ENCODE assay signal across 12 cellular contexts in genomic region chr1:67355745-67356424, GRCh38. TPM values are rescaled to one million over a fixed set of nuclear protein-coding genes. Genes with fewer than 3 reads are reported as not detected.
A peak's percentile ranks its signal among the peaks of the same experiment; 100 is the strongest.
DNase-seq lines count a peak whose midpoint lies in the region; ATAC-seq, FAIRE-seq and TF ChIP-seq lines count a peak whose summit lies in the region.
"Had no signal": no experiment of that assay in that cellular context is flagged by ENCODE, and none has a peak within 500 bp of the region (broad histone marks: within the 10 kb centered on the region; RNA-seq: fewer than 3 reads in every experiment).

No MANE protein-coding gene starts in this region.

- TF ChIP-seq RAD21 in K562 (CRISPR knock-in tag; conservative IDR thresholded peaks at IDR 0.05 in 1 of 2, IDR thresholded peaks at IDR 0.05 in 1 of 2), result no peak

- WGBS in K562 (ENCODE audit: insufficient coverage, low coverage, missing lambda C conversion rate), result 20% methylated on average over 3 of the region's 3 CpGs

- H3K9me1 ChIP-seq in K562 (ENCODE audit: control insufficient read depth, insufficient read depth, low read length), result no peaks in the 10 kb centered on the region

- peak overlapping the region; percentile 50 for H3K4me2 ChIP-seq in K562 (ENCODE audit: insufficient read depth, low read length)

- TF ChIP-seq CTCF in K562 (IDR thresholded peaks at IDR 0.05 in 2 of 3, conservative IDR thresholded peaks at IDR 0.05 in 1 of 3; ENCODE audit: insufficient read depth in 2 of 3, low read depth in 1 of 3, low read length in 3 of 3) (no peak), Calu3 (IDR thresholded peaks at IDR 0.05; ENCODE audit: unreplicated experiment) (no peak)

- no peak overlapping the region for H3K4me3 Mint-ChIP-seq in Calu3 (ENCODE audit: low read depth, unreplicated experiment)

- H2AFZ ChIP-seq in K562 (ENCODE audit: low read depth, low read length), result no peak overlapping the region

- no peak for TF ChIP-seq POLR2A in K562 (conservative IDR thresholded peaks at IDR 0.05)

- peak; percentile 45 for DNase-seq in CMK (ENCODE audit: low read depth)
- peak; percentile 33 for DNase-seq in MG63
- peak; percentile 73 to 85 (median 78) for DNase-seq in K562 (ENCODE audit: extremely low read depth in 1 of 4, low spot score in 3 of 4)
- peak; percentile 60 for DNase-seq in kidney tubule cell (ENCODE audit: low spot score)
- no peak for DNase-seq in Calu3
- DNase-seq in NCI-H345 treated with DMSO at 0.1 percent for 48 hours (lab: John Stamatoyannopoulos, UW; ENCODE audit: unreplicated experiment), result no peak
- DNase-seq: activated gamma-delta T cell; DMS153; SHP77 treated with DMSO at 0.1 percent for 48 hours; stimulated activated CD4-positive, alpha-beta T cell treated with anti-CD3 and anti-CD28 coated beads, Interleukin-15, amount 100 ng/mL, for 24 hours had no signal

- POLR2A ChIA-PET in K562 (lab: Yijun Ruan, JAX), result interaction anchor here (0.8 to 1.7 kb wide), 8 partner anchors 10 to 145 kb away, joined by 3 to 6 read pairs (median 4); partner anchors contain the start of gene SERBP1

- TF ChIP-seq EP300 in K562 (IDR thresholded peaks at IDR 0.05; ENCODE audit: low read length), result peak; percentile 83

- H3K4me1 ChIP-seq in K562 (replicated peaks in 1 of 2; ENCODE audit: control insufficient read depth in 2 of 2, insufficient read depth in 2 of 2, low read length in 2 of 2), result peaks cover 9 to 16% of the 10 kb centered on the region in 2 experiments; a peak in 4 of 5 replicates

- H3K9me3 Mint-ChIP-seq in Calu3 (ENCODE audit: low read depth, unreplicated experiment), result no peaks in the 10 kb centered on the region

- CTCF ChIA-PET in K562 (lab: Yijun Ruan, JAX; ENCODE audit: low intra/inter-chr PET ratio), result no interaction called here
- CTCF ChIA-PET in Calu3 (lab: Charles Lee), result no interaction called here

- H3K27ac Mint-ChIP-seq in Calu3 (ENCODE audit: unreplicated experiment), result no peak overlapping the region

- no peaks in the 10 kb centered on the region for H4K20me1 ChIP-seq in K562 (replicated peaks; ENCODE audit: control insufficient read depth, insufficient read depth, low read length)

- ATAC-seq in K562, result peak; percentile 98
- ATAC-seq in HG02623 (IDR thresholded peaks at IDR 0.05; ENCODE audit: unreplicated experiment), result no peak
- ATAC-seq in HG03280 (IDR thresholded peaks at IDR 0.05; ENCODE audit: unreplicated experiment), result no peak

- H3K9ac ChIP-seq in K562 (ENCODE audit: insufficient read depth in 1 of 2, low read depth in 2 of 2, low read length in 2 of 2), result no peak overlapping the region

- H3K4me1 Mint-ChIP-seq in Calu3 (ENCODE audit: low read depth, unreplicated experiment), result no peaks in the 10 kb centered on the region

- H3K36me3 ChIP-seq in MG63 (no peaks in the 10 kb centered on the region), K562 (ENCODE audit: control insufficient read depth, insufficient read depth, low read length) (no peaks in the 10 kb centered on the region)

- peak; percentile 94 for FAIRE-seq in K562 (lab: Jason Lieb, UNC)

- intact Hi-C loops in K562 (cut with micrococcal nuclease) (no loop called here), Calu3 (cut with micrococcal nuclease; ENCODE audit: unreplicated experiment) (no loop called here)

- H3K4me3 ChIP-seq in MG63, result no peak overlapping the region
- H3K4me3 ChIP-seq in K562, result no peak overlapping the region

- H3K27me3 Mint-ChIP-seq in Calu3 (ENCODE audit: unreplicated experiment), result no peaks in the 10 kb centered on the region

- BruUV-seq in K562 (replicated peaks; lab: Mats Ljungman, UMichigan) (no TSS peak), Calu3 (replicated peaks; lab: Mats Ljungman, UMichigan) (no TSS peak)

- H3K36me3 Mint-ChIP-seq in Calu3 (ENCODE audit: insufficient read depth, unreplicated experiment), result no peaks in the 10 kb centered on the region

- no peaks in the 10 kb centered on the region for H3K79me2 ChIP-seq in K562 (ENCODE audit: control insufficient read depth, insufficient read depth, low read length)

- in situ Hi-C loops in K562 (cut with MboI), result no loop called here

- no peak overlapping the region; the same call in 2 of the 3 replicates for H3K27ac ChIP-seq in K562 (ENCODE audit: extremely low read depth, low read depth, low read length)

- no peaks in the 10 kb centered on the region for H3K27me3 ChIP-seq in MG63
- H3K27me3 ChIP-seq in K562 (ENCODE audit: control insufficient read depth in 2 of 2, insufficient read depth in 2 of 2, low read length in 2 of 2), result no peaks in the 10 kb centered on the region

- H3K9me3 ChIP-seq in MG63 (no peaks in the 10 kb centered on the region), K562 (replicated peaks; ENCODE audit: control insufficient read depth, insufficient read depth, low read depth, low read length) (no peaks in the 10 kb centered on the region)

TF ChIP-seq in K562, 482 proteins besides CTCF, POLR2A, EP300 and RAD21 (continues in another document):
- TF ChIP-seq ZNF668 (CRISPR knock-in tag; IDR thresholded peaks at IDR 0.05) (no peak), REST (CRISPR knock-in tag; IDR thresholded peaks at IDR 0.05; ENCODE audit: low read depth) (no peak), HMG20B (CRISPR knock-in tag; IDR thresholded peaks at IDR 0.05) (no peak), GABPA (tag; conservative IDR thresholded peaks at IDR 0.05; ENCODE audit: low read depth) (no peak), NKRF (IDR thresholded peaks at IDR 0.05; ENCODE audit: borderline replicate concordance) (no peak), SUPT5H (IDR thresholded peaks at IDR 0.05) (no peak), POLR2AphosphoS5 (IDR thresholded peaks at IDR 0.05; ENCODE audit: control insufficient read depth, insufficient read depth, low read depth, low read length) (peak; percentile 83), SOX6 (IDR thresholded peaks at IDR 0.05) (peak; percentile 74), TEAD1 (CRISPR knock-in tag; IDR thresholded peaks at IDR 0.05) (0 out of 4 replicates have a peak, but pooled peaks of 1 of the 2 experiments have one; percentile 45), RBFOX2 (IDR thresholded peaks at IDR 0.05; ENCODE audit: low read depth, low read length) (no peak)

RNA-seq across cellular contexts. Expression of gene IL12RB2, which starts 48.2 kb away (rescaled TPM):
- not detected in 2 replicates for total RNA-seq in MG63 (2014; rRNA removed; shearing (Covaris generic); ENCODE audit: low replicate concordance)
- 1.5 and 5.3 TPM in 2 replicates for total RNA-seq in K562 (2011; cell fraction: chromatin; rRNA removed; ENCODE audit: low replicate concordance)
- 0.50 and 1.2 TPM in 2 replicates for total RNA-seq in K562 (2011; cell fraction: nucleolus; rRNA removed)
- total RNA-seq in K562 (2011; cell fraction: nucleoplasm; rRNA removed), result 0.95 and 2.4 TPM in 2 replicates
- total RNA-seq in K562 (2014; rRNA removed) (0.73 and 1.5 TPM in 2 replicates), K562 (2014; rRNA removed; fragmentation: Illumina TruSeq; extraction: Trizol) (2.9 and 3.3 TPM in 2 replicates), K562 (2015; rRNA removed; fragmentation: Illumina TruSeq; extraction: Trizol) (3.3 and 3.8 TPM in 2 replicates), K562 (2021) (1.9 and 2.5 TPM in 2 replicates), Calu3 (2022) (not detected in 2 replicates)
- polyA plus RNA-seq in K562 (2011; rRNA removed) (0.39 and 5.4 TPM in 2 replicates), K562 (2014; fragmentation: Illumina TruSeq; extraction: Trizol) (2.3 and 2.6 TPM in 2 replicates), K562 (2014; fragmentation: Nextera tagmentation; extraction: Ambion mirVana) (1 to 10 TPM in 1 of 2 experiments, under 1 TPM in 1; 0.45 to 1.1 TPM), K562 (2014; rRNA removed) (2.3 and 2.8 TPM in 2 replicates)
- polyA plus RNA-seq in K562 (2011; cell fraction: cytosol; rRNA removed), result 0.10 and 2.6 TPM in 2 replicates
- 0.41 and 6.1 TPM in 2 replicates for polyA plus RNA-seq in K562 (2011; cell fraction: nucleus; rRNA removed)
- polyA plus RNA-seq in K562 (2012), result 1.2 and 2.6 TPM in 2 replicates
- polyA minus RNA-seq in K562 (2011; rRNA and poly(A)+ RNA removed), result 0.46 and 10.9 TPM in 2 replicates
- polyA minus RNA-seq in K562 (2011; cell fraction: cytosol; rRNA and poly(A)+ RNA removed), result 2.9 TPM in 1 of 2 replicates, not detected in the other
- 0.27 and 7.2 TPM in 2 replicates for polyA minus RNA-seq in K562 (2011; cell fraction: nucleus; rRNA and poly(A)+ RNA removed)

Comparison
In these comparisons a context has a peak if more than half of its experiments do, and no peak if none do; other contexts are left out.
1. DNase-seq: peak in CMK (single experiment), MG63 (single experiment), K562 (4 of 4) and kidney tubule cell (single experiment); none in Calu3 (single experiment) and NCI-H345 treated with DMSO at 0.1 percent for 48 hours (single experiment).